In the genomic region with DNA sequence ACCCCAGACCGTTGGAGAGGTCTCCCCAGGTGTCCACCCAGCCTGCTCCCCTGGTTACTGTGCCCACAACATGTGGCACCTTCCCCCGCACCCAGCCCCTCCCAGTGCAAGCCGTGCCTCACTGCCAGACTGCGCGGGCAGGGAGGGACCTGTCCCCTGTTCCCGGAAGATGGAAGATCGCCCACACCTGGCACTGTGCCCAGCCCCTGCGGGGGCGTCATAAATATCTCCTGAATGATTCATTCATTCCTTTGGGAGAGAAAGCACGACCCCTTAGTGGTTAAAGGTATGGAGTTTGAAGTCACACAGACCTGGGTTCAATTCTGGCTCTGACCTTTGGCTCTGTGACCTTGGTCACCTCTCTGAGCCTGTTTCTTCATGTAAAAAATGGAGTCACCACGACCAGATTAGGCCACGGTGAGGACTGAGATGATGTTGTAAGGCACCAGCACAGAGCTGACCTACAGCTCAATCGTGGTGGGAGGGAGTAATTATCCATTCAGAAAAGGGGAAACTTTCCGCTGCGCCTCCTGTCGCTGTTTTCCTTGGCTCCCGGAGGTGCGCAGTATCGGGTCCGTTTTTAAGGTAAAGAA, we compare ENCODE assay signal across 8 cellular contexts. TPM values are rescaled to one million over a fixed set of nuclear protein-coding genes. Genes with fewer than 3 reads are reported as not detected.
DNase-seq lines count a peak whose midpoint lies in the region; TF ChIP-seq lines count a peak whose summit lies in the region.

No MANE protein-coding gene starts in this region.

- H3K4me1 ChIP-seq in endodermal cell (ENCODE audit: control insufficient read depth, insufficient read depth, low read length) = no peaks in the 10 kb centered on the region
- peaks cover 0 to 7% of the 10 kb centered on the region in 2 donors for H3K4me1 ChIP-seq in neuronal stem cell (ENCODE audit: control insufficient read depth in 2 of 2, insufficient read depth in 1 of 2, low read depth in 1 of 2, low read length in 2 of 2)

- no peaks in the 10 kb centered on the region for H3K36me3 Mint-ChIP-seq in endodermal cell (ENCODE audit: low read depth)

- no peak overlapping the region for H3K27ac Mint-ChIP-seq in endodermal cell

- peak overlapping the region; percentile 83 for H2AK5ac ChIP-seq in neuronal stem cell (ENCODE audit: low read depth, low read length)

- H3K4me3 ChIP-seq in endodermal cell (ENCODE audit: low read length) (peak overlapping the region; percentile 68), neuronal stem cell (ENCODE audit: low read length in 2 of 2) (peak overlapping the region in 1 of 2 donors; percentile 35)

- no peaks in the 10 kb centered on the region for H3K9me3 Mint-ChIP-seq in endodermal cell

- H4K8ac ChIP-seq in neuronal stem cell (ENCODE audit: low read depth, low read length) = no peak overlapping the region

- peak overlapping the region; percentile 82 for H2AFZ ChIP-seq in neuronal stem cell (ENCODE audit: low read length)

- H3K79me1 ChIP-seq in neuronal stem cell (ENCODE audit: low read depth, low read length) = no peaks in the 10 kb centered on the region

- H4K91ac ChIP-seq in neuronal stem cell (ENCODE audit: low read depth, low read length, poor library complexity) = no peak overlapping the region

- DNase-seq in EH (ENCODE audit: low read depth) (peak; percentile 40), NCI-H345 (lab: John Stamatoyannopoulos, UW) (peak; percentile 79), endodermal cell (no peak), neuronal stem cell (ENCODE audit: low spot score) (no peak), ecto neural progenitor cell (ENCODE audit: low spot score) (no peak), KG1 (lab: John Stamatoyannopoulos, UW) (no peak), D341Med (ENCODE audit: low spot score) (no peak)
- DNase-seq in activated CD8-positive, alpha-beta memory T cell treated with anti-CD3 and anti-CD28 coated beads for 24 hours = no peak

- no peak overlapping the region for H2BK120ac ChIP-seq in neuronal stem cell (ENCODE audit: low read depth, low read length)

- H3K9me3 ChIP-seq in endodermal cell (ENCODE audit: control insufficient read depth, low read length) = no peaks in the 10 kb centered on the region
- peaks cover 0 to 5% of the 10 kb centered on the region in 2 donors for H3K9me3 ChIP-seq in neuronal stem cell (replicated peaks in 1 of 2; ENCODE audit: control insufficient read depth in 2 of 2, insufficient read depth in 1 of 2, low read depth in 1 of 2, low read length in 2 of 2)

- TF ChIP-seq CTCF in endodermal cell (conservative IDR thresholded peaks at IDR 0.05) = no peak

- peaks cover 4% of the 10 kb centered on the region for H3K4me1 Mint-ChIP-seq in endodermal cell

- peak overlapping the region; percentile 97 for H3K23ac ChIP-seq in neuronal stem cell (ENCODE audit: low read depth, low read length, poor library complexity)

- H3K27me3 Mint-ChIP-seq in endodermal cell (ENCODE audit: insufficient read depth) = peaks cover 52% of the 10 kb centered on the region

- H3K9ac ChIP-seq in endodermal cell (ENCODE audit: extremely low read depth, low read length, poor library complexity, severe bottlenecking) (no peak overlapping the region), neuronal stem cell (ENCODE audit: low read depth, low read length, poor library complexity) (peak overlapping the region; percentile 16)

- peaks cover 35% of the 10 kb centered on the region for H3K27me3 ChIP-seq in endodermal cell (ENCODE audit: control insufficient read depth, insufficient read depth, low read length, poor library complexity, severe bottlenecking)
- peaks cover 16 to 64% (median 37%) of the 10 kb centered on the region in 3 experiments for H3K27me3 ChIP-seq in neuronal stem cell (ENCODE audit: control insufficient read depth in 3 of 3, insufficient read depth in 3 of 3, low read depth in 1 of 3, low read length in 3 of 3)

- H3K4me2 ChIP-seq in neuronal stem cell (ENCODE audit: insufficient read depth, low read length, poor library complexity, severe bottlenecking) = peak overlapping the region; percentile 85

- H3K14ac ChIP-seq in neuronal stem cell (ENCODE audit: low read length) = peak overlapping the region; percentile 12

- no peak overlapping the region for H2BK5ac ChIP-seq in neuronal stem cell (ENCODE audit: low read length)

- H3K4ac ChIP-seq in neuronal stem cell (ENCODE audit: low read length) = no peak overlapping the region

- H3K18ac ChIP-seq in neuronal stem cell (ENCODE audit: low read length) = peak overlapping the region; percentile 59

- H2BK12ac ChIP-seq in neuronal stem cell (ENCODE audit: low read length) = no peak overlapping the region

- WGBS in endodermal cell (ENCODE audit: insufficient coverage in 1 of 2, insufficient read length in 1 of 2), 2 experiments = 51 to 57% methylated on average over 11 to 20 of the region's 20 CpGs
- no CpG with 5 or more reads among the region's 20 CpGs for WGBS in neuronal stem cell (ENCODE audit: extremely low coverage in 2 of 2, insufficient read length in 2 of 2, insufficient replicate concordance in 1 of 2), 2 donors

- no peak overlapping the region for H2BK15ac ChIP-seq in neuronal stem cell (ENCODE audit: low read length)

- H3K4me3 Mint-ChIP-seq in endodermal cell = peak overlapping the region; percentile 45

- no peaks in the 10 kb centered on the region for H3K36me3 ChIP-seq in endodermal cell (ENCODE audit: control insufficient read depth, insufficient read depth, low read length)
- H3K36me3 ChIP-seq in neuronal stem cell (replicated peaks in 1 of 2; ENCODE audit: control insufficient read depth in 2 of 2, insufficient read depth in 2 of 2, low read length in 2 of 2) = no peaks in the 10 kb centered on the region

- H3K27ac ChIP-seq in endodermal cell (ENCODE audit: low read depth, low read length) (no peak overlapping the region), neuronal stem cell (replicated peaks; ENCODE audit: low read length) (no peak overlapping the region)

RNA-seq across cellular contexts. Expression of a gene that starts 0.5 kb away (rescaled TPM):
- total RNA-seq in endodermal cell = 1 to 10 TPM in 1 of 2 donors, under 1 TPM in 1; 0.91 to 1.1 TPM
- 0.39 TPM for polyA plus RNA-seq in endodermal cell (2013, experiment 1 of 2)
- 0.33 TPM for polyA plus RNA-seq in endodermal cell (2013, experiment 2 of 2)
- 0.33 TPM for polyA plus RNA-seq in neuronal stem cell (2013, experiment 1 of 2)
- 0.33 TPM for polyA plus RNA-seq in neuronal stem cell (2013, experiment 2 of 2)

RNA-seq across cellular contexts. Expression of a gene that starts 34.2 kb away (rescaled TPM):
- 10 to 100 TPM; 17.1 to 18.1 TPM for total RNA-seq in endodermal cell
- 7.7 TPM for polyA plus RNA-seq in endodermal cell (2013, experiment 1 of 2)
- polyA plus RNA-seq in endodermal cell (2013, experiment 2 of 2) = 7.7 TPM
- 6.5 TPM for polyA plus RNA-seq in neuronal stem cell (2013, experiment 1 of 2)
- polyA plus RNA-seq in neuronal stem cell (2013, experiment 2 of 2) = 6.2 TPM

RNA-seq across cellular contexts. Expression of a gene that starts 47.3 kb away (rescaled TPM):
- total RNA-seq in endodermal cell = not detected
- not detected for polyA plus RNA-seq in endodermal cell (2013, experiment 1 of 2)
- polyA plus RNA-seq in endodermal cell (2013, experiment 2 of 2) = not detected
- not detected for polyA plus RNA-seq in neuronal stem cell (2013, experiment 1 of 2)
- not detected for polyA plus RNA-seq in neuronal stem cell (2013, experiment 2 of 2)

Comparison
In these comparisons a context has a peak if more than half of its experiments do, and no peak if none do; other contexts are left out.
1. DNase-seq: peak in EH (single experiment) and NCI-H345 (single experiment); none in endodermal cell (single experiment), neuronal stem cell (single experiment), ecto neural progenitor cell (single experiment), activated CD8-positive, alpha-beta memory T cell treated with anti-CD3 and anti-CD28 coated beads for 24 hours (single experiment), KG1 (single experiment) and D341Med (single experiment).